16 cellular contexts compared by ENCODE assay signal in genomic region chr11:8290122-8290810, GRCh38. TPM values are rescaled to one million over a fixed set of nuclear protein-coding genes. Genes with fewer than 3 reads are reported as not detected.
DNase-seq lines count a peak whose midpoint lies in the region; ATAC-seq and FAIRE-seq lines count a peak whose summit lies in the region.
"Had no signal": no experiment of that assay in that cellular context is flagged by ENCODE, and none has a peak within 500 bp of the region (broad histone marks: within the 10 kb centered on the region; RNA-seq: fewer than 3 reads in every experiment).

No MANE protein-coding gene starts in this region.

- WGBS in mesendoderm (ENCODE audit: extremely low coverage, insufficient coverage, low lambda C conversion rate): no CpG with 5 or more reads among the region's 7 CpGs

- no peak overlapping the region for H3K9ac ChIP-seq in mesendoderm (ENCODE audit: low read length)

- no peak overlapping the region for H3K56ac ChIP-seq in mesendoderm (ENCODE audit: low read length)

- H3K4me1 ChIP-seq in mesendoderm (ENCODE audit: control insufficient read depth, low read depth, low read length): no peaks in the 10 kb centered on the region

- H3K79me1 ChIP-seq in mesendoderm (ENCODE audit: low read length): no peaks in the 10 kb centered on the region

- no peaks in the 10 kb centered on the region for H3K79me2 ChIP-seq in mesendoderm (ENCODE audit: control insufficient read depth, insufficient read depth, low read length)

- H3K27me3 ChIP-seq in mesendoderm (ENCODE audit: insufficient read depth, low read length, poor library complexity): no peaks in the 10 kb centered on the region
- H3K27me3 ChIP-seq: esophagus muscularis mucosa had no signal

- FAIRE-seq in HTR-8/SVneo (lab: Jason Lieb, UNC): no peak
- FAIRE-seq: K562 had no signal

- no peaks in the 10 kb centered on the region for H3K36me3 ChIP-seq in mesendoderm (ENCODE audit: control insufficient read depth, insufficient read depth, low read length)
- H3K36me3 ChIP-seq: esophagus muscularis mucosa, heart right ventricle had no signal

- H3K18ac ChIP-seq in mesendoderm (ENCODE audit: low read length): no peak overlapping the region

- ATAC-seq in GM21423 (IDR thresholded peaks at IDR 0.05; ENCODE audit: unreplicated experiment): no peak
- ATAC-seq: K562, left lobe of liver, Panc1, T-cell had no signal

- no peak overlapping the region for H3K27ac ChIP-seq in mesendoderm (ENCODE audit: low read depth, low read length)
- H3K27ac ChIP-seq: esophagus muscularis mucosa had no signal

- DNase-seq in DMS79 (lab: John Stamatoyannopoulos, UW): peak; percentile 62
- peak; percentile 90 for DNase-seq in NCI-H1417 treated with DMSO at 0.1 percent for 48 hours (lab: John Stamatoyannopoulos, UW)
- peak; percentile 99 for DNase-seq in NCI-H69 (lab: John Stamatoyannopoulos, UW)
- peak; percentile 46 for DNase-seq in mesendoderm
- no peak for DNase-seq in hippocampal formation (lab: John Stamatoyannopoulos, UW)
- DNase-seq in activated T-cell treated with anti-CD3 and anti-CD28 coated beads for 4 hours: no peak
- no peak for DNase-seq in HTR-8/SVneo (ENCODE audit: insufficient read length, low spot score)
- DNase-seq: activated CD4-positive, CD25-positive, alpha-beta regulatory T cell; activated naive CD4-positive, alpha-beta T cell treated with Interleukin-2 at 50 U/mL for 16 hours; heart right ventricle; T-cell had no signal

- no peak overlapping the region for H4K8ac ChIP-seq in mesendoderm (ENCODE audit: low read depth, low read length)

- H2AK5ac ChIP-seq in mesendoderm (ENCODE audit: low read length): no peak overlapping the region

- no peak overlapping the region for H3K23ac ChIP-seq in mesendoderm (ENCODE audit: low read length)

- no peak overlapping the region for H3K4me3 ChIP-seq in mesendoderm (ENCODE audit: low read length)
- H3K4me3 ChIP-seq: esophagus muscularis mucosa, heart right ventricle, K562 had no signal

- no peak overlapping the region for H2BK120ac ChIP-seq in mesendoderm (ENCODE audit: low read depth, low read length)

- no peak overlapping the region for H3K4me2 ChIP-seq in mesendoderm (ENCODE audit: low read length)

- no peak overlapping the region for H2BK5ac ChIP-seq in mesendoderm (ENCODE audit: low read length)

- H2BK15ac ChIP-seq in mesendoderm (replicated peaks; ENCODE audit: low read depth): no peak overlapping the region

- no peak overlapping the region for H4K5ac ChIP-seq in mesendoderm (ENCODE audit: low read length)

- H3K4ac ChIP-seq in mesendoderm (ENCODE audit: low read depth, low read length): no peak overlapping the region

RNA-seq across cellular contexts. Expression of gene LMO1, which starts 26.6 kb away (rescaled TPM):
- 0.65 TPM for polyA plus RNA-seq in mesendoderm (2013, experiment 1 of 2)
- polyA plus RNA-seq in mesendoderm (2013, experiment 2 of 2): 0.59 TPM
- polyA plus RNA-seq: K562 had no signal

Comparison
In these comparisons a context has a peak if more than half of its experiments do, and no peak if none do; other contexts are left out.
1. DNase-seq: peak in DMS79 (single experiment), NCI-H1417 treated with DMSO at 0.1 percent for 48 hours (single experiment), NCI-H69 (single experiment) and mesendoderm (single experiment); none in hippocampal formation (0 of 2), activated T-cell treated with anti-CD3 and anti-CD28 coated beads for 4 hours (single experiment) and HTR-8/SVneo (single experiment).